ENCODE assay signal across 10 cellular contexts in the genomic region with DNA sequence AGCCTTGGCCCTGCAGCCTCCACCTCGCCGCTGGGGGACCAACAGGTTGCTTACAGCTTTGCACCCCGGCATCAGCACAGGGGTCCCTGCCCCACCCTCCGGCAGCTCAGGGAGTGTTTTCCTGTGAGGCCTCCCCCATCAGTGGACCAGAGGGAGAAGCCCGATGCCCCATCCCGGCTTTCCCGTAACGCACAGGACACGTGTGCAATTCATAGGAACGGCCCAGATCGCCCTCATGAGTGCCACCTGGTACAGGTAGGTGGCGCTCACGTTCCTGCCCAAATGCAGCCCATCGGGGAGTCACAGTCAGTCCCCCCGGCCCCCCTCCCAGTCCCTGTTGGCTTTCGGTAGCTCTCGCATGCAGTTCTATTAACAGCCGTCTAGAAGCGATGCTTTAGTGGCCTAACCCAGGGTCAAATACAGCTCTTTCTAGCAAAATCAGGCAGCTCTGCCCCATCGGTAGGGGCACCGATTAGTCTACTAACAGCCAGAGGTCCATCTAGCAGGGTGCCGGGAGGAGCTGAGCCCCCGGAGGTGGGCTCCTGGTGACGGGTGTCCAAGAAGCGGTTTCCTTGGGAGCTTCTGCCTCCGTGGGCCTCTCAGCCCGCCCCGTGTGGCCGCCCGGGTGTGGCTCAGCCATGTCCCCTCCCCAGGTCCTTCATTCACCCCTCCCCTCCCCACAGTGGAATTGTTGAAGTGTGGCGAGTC.
A peak's percentile ranks its signal among the peaks of the same experiment; 100 is the strongest.
DNase-seq lines count a peak whose midpoint lies in the region; ATAC-seq and TF ChIP-seq lines count a peak whose summit lies in the region.
"Had no signal": no experiment of that assay in that cellular context is flagged by ENCODE, and none has a peak within 500 bp of the region (broad histone marks: within the 10 kb centered on the region; RNA-seq: fewer than 3 reads in every experiment).

No MANE protein-coding gene starts in this region.

- H4K20me1 ChIP-seq in BLaER1 treated with 17β-estradiol and CSF1 and Interleukin-3, amounts not matched to agents 10 nM and 100 nM, result peaks cover 0 to 29% (median 8%) of the 10 kb centered on the region in 11 experiments; a peak in 15 of 22 replicates

- peak overlapping the region in 10 of 11 experiments; percentile 48 to 99 (median 92); a peak in 19 of 22 replicates for H3K27ac ChIP-seq in BLaER1 treated with 17β-estradiol and CSF1 and Interleukin-3, amounts not matched to agents 10 nM and 100 nM
- H3K27ac ChIP-seq in HL-60 (replicated peaks) (peak overlapping the region; percentile 89), WERI-Rb-1 (no peak overlapping the region)
- H3K27ac ChIP-seq: epithelial cell of prostate had no signal

- peak overlapping the region; percentile 77 to 90 (median 84) for H3K4me2 ChIP-seq in BLaER1 treated with 17β-estradiol and CSF1 and Interleukin-3, amounts not matched to agents 10 nM and 100 nM

- H3K36me3 ChIP-seq in BLaER1 treated with 17β-estradiol and CSF1 and Interleukin-3, amounts not matched to agents 10 nM and 100 nM, result peaks cover 37 to 54% (median 48%) of the 10 kb centered on the region in 11 experiments
- H3K36me3 ChIP-seq in WERI-Rb-1, result no peaks in the 10 kb centered on the region

- no peaks in the 10 kb centered on the region for H3K27me3 ChIP-seq in BLaER1 treated with 17β-estradiol and CSF1 and Interleukin-3, amounts not matched to agents 10 nM and 100 nM
- no peaks in the 10 kb centered on the region for H3K27me3 ChIP-seq in HL-60 (ENCODE audit: insufficient read depth, poor library complexity, severe bottlenecking)
- H3K27me3 ChIP-seq in WERI-Rb-1 (ENCODE audit: insufficient read depth, low read depth, severe bottlenecking), result no peaks in the 10 kb centered on the region

- ATAC-seq in GM19455 (IDR thresholded peaks at IDR 0.05; ENCODE audit: unreplicated experiment), result no peak
- no peak for ATAC-seq in HG02623 (IDR thresholded peaks at IDR 0.05; ENCODE audit: unreplicated experiment)
- no peak for ATAC-seq in GM18858 (IDR thresholded peaks at IDR 0.05; ENCODE audit: unreplicated experiment)
- ATAC-seq: activated CD4-positive, CD25-positive, alpha-beta regulatory T cell treated with anti-CD3 and anti-CD28 coated beads, Interleukin-2, amount 50 U/mL, for 24 hours had no signal

- peak; percentile 62 to 87 for DNase-seq in HL-60 (ENCODE audit: low read depth in 1 of 2, low spot score in 1 of 2)
- DNase-seq in WERI-Rb-1, result peak; percentile 89
- peak; percentile 62 for DNase-seq in islet precursor cell
- no peak for DNase-seq in NCI-H2107 treated with DMSO at 0.1 percent for 48 hours (lab: John Stamatoyannopoulos, UW; ENCODE audit: unreplicated experiment)

- no peaks in the 10 kb centered on the region for H3K9me3 ChIP-seq in BLaER1 treated with 17β-estradiol and CSF1 and Interleukin-3, amounts not matched to agents 10 nM and 100 nM (replicated peaks in 1 of 11)
- H3K9me3 ChIP-seq in WERI-Rb-1 (ENCODE audit: severe bottlenecking), result no peaks in the 10 kb centered on the region

- H3K4me1 ChIP-seq in BLaER1 treated with 17β-estradiol and CSF1 and Interleukin-3, amounts not matched to agents 10 nM and 100 nM, result peaks cover 20 to 55% (median 43%) of the 10 kb centered on the region in 10 experiments

- H3K9ac ChIP-seq in BLaER1 treated with 17β-estradiol and CSF1 and Interleukin-3, amounts not matched to agents 10 nM and 100 nM, result peak overlapping the region; percentile 55 to 90 (median 80); a peak in 20 of 22 replicates

- TF ChIP-seq CTCF in HL-60 (IDR thresholded peaks at IDR 0.05; ENCODE audit: insufficient read depth, low read length) (peak; percentile 75), WERI-Rb-1 (IDR thresholded peaks at IDR 0.05; ENCODE audit: low read depth, low read length) (peak; percentile 95)

- H3K4me3 ChIP-seq in BLaER1 treated with 17β-estradiol and CSF1 and Interleukin-3, amounts not matched to agents 10 nM and 100 nM, result peak overlapping the region in 9 of 10 experiments; percentile 21 to 61 (median 45); a peak in 16 of 20 replicates
- H3K4me3 ChIP-seq in HL-60 (replicated peaks; ENCODE audit: insufficient read depth, low read length) (peak overlapping the region; percentile 33), WERI-Rb-1 (ENCODE audit: low read depth, low read length) (peak overlapping the region; percentile 50)
